1 cellular context compared by ENCODE assay signal in the genomic region with DNA sequence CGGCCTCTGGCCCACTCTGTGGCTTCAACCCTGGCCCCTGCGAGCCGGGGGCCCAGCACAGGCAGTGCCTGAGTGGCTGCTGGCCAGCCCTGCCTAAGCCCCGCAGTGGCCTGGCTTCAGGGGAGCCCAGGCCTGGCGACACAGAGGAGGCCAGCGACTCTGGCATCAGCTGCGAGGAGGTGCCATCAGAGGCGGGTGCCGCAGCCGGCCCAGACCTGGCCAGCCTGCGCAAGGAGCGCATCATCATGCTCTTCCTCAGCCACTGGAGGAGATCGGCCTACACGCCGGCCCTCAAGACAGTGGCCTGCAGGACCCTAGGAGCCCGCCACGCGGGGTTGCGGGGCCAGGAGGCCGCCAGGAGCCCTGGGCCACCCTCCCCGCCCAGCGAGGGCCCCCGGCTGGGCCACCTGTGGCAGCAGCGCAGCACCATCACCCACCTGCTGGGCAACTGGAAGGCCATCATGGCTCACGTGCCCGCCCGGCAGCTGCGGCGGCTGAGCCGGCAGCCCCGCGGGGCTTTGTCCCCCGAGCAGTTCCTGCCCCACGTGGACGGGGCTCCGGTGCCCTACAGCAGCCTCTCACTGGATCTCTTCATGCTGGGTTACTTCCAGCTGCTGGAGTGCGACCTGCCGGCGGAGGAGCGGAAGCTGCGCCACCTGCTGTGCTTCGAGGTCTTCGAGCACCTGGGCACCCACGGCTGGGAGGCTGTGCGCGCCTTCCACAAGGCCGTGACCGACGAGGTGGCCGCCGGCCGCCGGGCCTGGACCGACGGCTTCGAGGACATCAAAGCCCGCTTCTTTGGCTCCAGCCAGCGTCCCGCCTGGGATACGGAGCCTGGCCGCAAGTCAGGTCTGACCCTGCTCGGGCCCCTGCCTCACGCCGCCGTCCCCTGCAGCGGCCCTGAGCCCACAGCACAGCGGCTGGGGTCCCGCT.
TF ChIP-seq lines count a peak whose summit lies in the region.

No MANE protein-coding gene starts in this region.

TF ChIP-seq in HepG2, 621 proteins besides CTCF, POLR2A, EP300 and RAD21:
- TF ChIP-seq CBX1 (IDR thresholded peaks at IDR 0.05; ENCODE audit: low read depth) (no peak), ZZZ3 (CRISPR knock-in tag; IDR thresholded peaks at IDR 0.05; ENCODE audit: borderline replicate concordance) (no peak), BCLAF1 (IDR thresholded peaks at IDR 0.05) (no peak), ZNF260 (CRISPR knock-in tag; IDR thresholded peaks at IDR 0.05; ENCODE audit: borderline replicate concordance, low read depth) (no peak), ZBTB7A (CRISPR knock-in tag; IDR thresholded peaks at IDR 0.05) (no peak), ZSCAN22 (CRISPR knock-in tag; IDR thresholded peaks at IDR 0.05) (no peak), ZNF501 (CRISPR knock-in tag; IDR thresholded peaks at IDR 0.05) (no peak), HMGA1 (CRISPR knock-in tag; conservative IDR thresholded peaks at IDR 0.05) (no peak), RFX1 (IDR thresholded peaks at IDR 0.05) (no peak), ZNF607 (CRISPR knock-in tag; IDR thresholded peaks at IDR 0.05; ENCODE audit: borderline replicate concordance) (no peak), ZNF282 (IDR thresholded peaks at IDR 0.05; ENCODE audit: partially characterized antibody) (no peak), ETV6 (CRISPR knock-in tag; conservative IDR thresholded peaks at IDR 0.05) (no peak), TRAFD1 (CRISPR knock-in tag; IDR thresholded peaks at IDR 0.05; ENCODE audit: borderline replicate concordance) (no peak)
- TF ChIP-seq, protein P1, sequence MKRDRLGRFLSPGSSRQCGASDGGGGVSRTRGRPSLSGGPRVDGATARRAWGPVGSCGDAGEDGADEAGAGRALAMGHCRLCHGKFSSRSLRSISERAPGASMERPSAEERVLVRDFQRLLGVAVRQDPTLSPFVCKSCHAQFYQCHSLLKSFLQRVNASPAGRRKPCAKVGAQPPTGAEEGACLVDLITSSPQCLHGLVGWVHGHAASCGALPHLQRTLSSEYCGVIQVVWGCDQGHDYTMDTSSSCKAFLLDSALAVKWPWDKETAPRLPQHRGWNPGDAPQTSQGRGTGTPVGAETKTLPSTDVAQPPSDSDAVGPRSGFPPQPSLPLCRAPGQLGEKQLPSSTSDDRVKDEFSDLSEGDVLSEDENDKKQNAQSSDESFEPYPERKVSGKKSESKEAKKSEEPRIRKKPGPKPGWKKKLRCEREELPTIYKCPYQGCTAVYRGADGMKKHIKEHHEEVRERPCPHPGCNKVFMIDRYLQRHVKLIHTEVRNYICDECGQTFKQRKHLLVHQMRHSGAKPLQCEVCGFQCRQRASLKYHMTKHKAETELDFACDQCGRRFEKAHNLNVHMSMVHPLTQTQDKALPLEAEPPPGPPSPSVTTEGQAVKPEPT (CRISPR knock-in tag; IDR thresholded peaks at IDR 0.05; ENCODE audit: low read depth), result no peak
